Comparison of ENCODE assay signal across 26 cellular contexts in the genomic region with DNA sequence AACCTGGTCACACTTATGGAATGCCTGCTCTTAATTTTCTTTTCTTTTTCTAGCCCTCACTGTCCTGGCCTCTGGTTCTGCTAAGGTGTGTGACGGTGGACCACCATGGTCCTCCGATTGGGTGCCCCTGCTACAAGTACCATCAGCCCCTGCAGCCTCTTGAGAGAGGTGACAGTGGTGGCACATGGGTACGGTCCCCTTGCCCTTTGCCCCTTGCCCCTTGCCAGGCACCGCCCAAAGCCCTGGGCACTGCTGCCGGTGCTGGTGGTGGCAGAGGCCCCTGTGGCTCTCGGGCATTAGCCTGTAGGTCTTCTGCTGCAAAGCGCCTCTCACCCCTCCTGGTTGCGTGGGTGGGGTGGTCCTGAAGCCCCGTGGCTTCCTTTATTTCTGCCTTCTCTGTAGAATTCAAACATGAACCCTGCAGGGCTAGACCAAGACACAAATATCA. TPM values are rescaled to one million over a fixed set of nuclear protein-coding genes. Genes with fewer than 3 reads are reported as not detected.
DNase-seq lines count a peak whose midpoint lies in the region; ATAC-seq and TF ChIP-seq lines count a peak whose summit lies in the region.
"Had no signal": no experiment of that assay in that cellular context is flagged by ENCODE, and none has a peak within 500 bp of the region (broad histone marks: within the 10 kb centered on the region; RNA-seq: fewer than 3 reads in every experiment).

No MANE protein-coding gene starts in this region.

- no peak overlapping the region for H3K27ac ChIP-seq in CD4-positive, CD25-positive, alpha-beta regulatory T cell (ENCODE audit: insufficient read depth, low read length, poor library complexity, severe bottlenecking)
- peak overlapping the region; percentile 25 for H3K27ac ChIP-seq in naive thymus-derived CD4-positive, alpha-beta T cell (ENCODE audit: low read depth, low read length)
- no peak overlapping the region for H3K27ac ChIP-seq in sigmoid colon
- H3K27ac ChIP-seq: 22Rv1, brain microvascular endothelial cell, hepatocyte, prostate gland, skin epidermis, thyroid gland had no signal

- intact Hi-C loops in naive thymus-derived CD4-positive, alpha-beta T cell (cut with micrococcal nuclease), result no loop called here
- intact Hi-C loops in sigmoid colon (cut with DNase I), result no loop called here

- TF ChIP-seq POLR2A in sigmoid colon (IDR thresholded peaks at IDR 0.05), result no peak

- WGBS in sigmoid colon, 2 donors, result 52 to 78% methylated on average over 9 of the region's 9 CpGs

- H3K27me3 Mint-ChIP-seq in T-helper 1 cell treated with Interleukin-12 subunit alpha and Interleukin-12 subunit beta and Interleukin-4 antibody, amounts not matched to agents 30 μg/mL and 1 μg/mL, for 36 hours (ENCODE audit: low read depth), result peaks cover 2% of the 10 kb centered on the region
- H3K27me3 Mint-ChIP-seq in CD4-positive, CD25-positive, alpha-beta regulatory T cell, result peaks cover 30% of the 10 kb centered on the region
- H3K27me3 Mint-ChIP-seq in T-cell, result peaks cover 0 to 4% of the 10 kb centered on the region in 2 donors
- H3K27me3 Mint-ChIP-seq in naive thymus-derived CD4-positive, alpha-beta T cell, result peaks cover 0 to 3% (median 0%) of the 10 kb centered on the region in 5 donors

- peaks cover 46% of the 10 kb centered on the region for H3K4me1 Mint-ChIP-seq in T-helper 1 cell treated with Interleukin-12 subunit alpha and Interleukin-12 subunit beta and Interleukin-4 antibody, amounts not matched to agents 30 μg/mL and 1 μg/mL, for 36 hours (ENCODE audit: low read depth)
- H3K4me1 Mint-ChIP-seq in CD4-positive, CD25-positive, alpha-beta regulatory T cell, result peaks cover 7 to 47% (median 19%) of the 10 kb centered on the region in 4 donors
- peaks cover 38 to 53% (median 42%) of the 10 kb centered on the region in 3 donors for H3K4me1 Mint-ChIP-seq in T-cell
- H3K4me1 Mint-ChIP-seq in naive thymus-derived CD4-positive, alpha-beta T cell, result peaks cover 23 to 63% (median 44%) of the 10 kb centered on the region in 7 donors

- no peaks in the 10 kb centered on the region for H3K36me3 Mint-ChIP-seq in T-helper 1 cell treated with Interleukin-12 subunit alpha and Interleukin-12 subunit beta and Interleukin-4 antibody, amounts not matched to agents 30 μg/mL and 1 μg/mL, for 36 hours (ENCODE audit: low read depth)
- H3K36me3 Mint-ChIP-seq in CD4-positive, CD25-positive, alpha-beta regulatory T cell, result no peaks in the 10 kb centered on the region
- H3K36me3 Mint-ChIP-seq in T-cell, result no peaks in the 10 kb centered on the region
- peaks cover 0 to 5% (median 0%) of the 10 kb centered on the region in 5 donors for H3K36me3 Mint-ChIP-seq in naive thymus-derived CD4-positive, alpha-beta T cell

- peaks cover 10% of the 10 kb centered on the region for H3K4me1 ChIP-seq in CD4-positive, CD25-positive, alpha-beta regulatory T cell (ENCODE audit: control insufficient read depth, insufficient read depth, low read length, poor library complexity, severe bottlenecking)
- peaks cover 0 to 40% of the 10 kb centered on the region in 2 donors for H3K4me1 ChIP-seq in naive thymus-derived CD4-positive, alpha-beta T cell (ENCODE audit: control insufficient read depth in 2 of 2, insufficient read depth in 2 of 2, low read length in 2 of 2)
- peaks cover 0 to 8% (median 0%) of the 10 kb centered on the region in 4 donors for H3K4me1 ChIP-seq in sigmoid colon
- H3K4me1 ChIP-seq: prostate gland, thyroid gland had no signal

- peak overlapping the region; percentile 86 for H3K27ac Mint-ChIP-seq in T-helper 1 cell treated with Interleukin-12 subunit alpha and Interleukin-12 subunit beta and Interleukin-4 antibody, amounts not matched to agents 30 μg/mL and 1 μg/mL, for 36 hours
- H3K27ac Mint-ChIP-seq in CD4-positive, CD25-positive, alpha-beta regulatory T cell, result peak overlapping the region in 2 of 3 donors; percentile 52 to 72
- H3K27ac Mint-ChIP-seq in T-cell, result peak overlapping the region; percentile 3 to 83
- peak overlapping the region; percentile 67 to 94 (median 82) for H3K27ac Mint-ChIP-seq in naive thymus-derived CD4-positive, alpha-beta T cell
- H3K27ac Mint-ChIP-seq: GM23338 had no signal

- H3K27me3 ChIP-seq in CD4-positive, CD25-positive, alpha-beta regulatory T cell (ENCODE audit: control insufficient read depth, insufficient read depth, low read length), result no peaks in the 10 kb centered on the region
- H3K27me3 ChIP-seq in naive thymus-derived CD4-positive, alpha-beta T cell (ENCODE audit: control insufficient read depth in 2 of 2, insufficient read depth in 2 of 2, low read length in 2 of 2), result no peaks in the 10 kb centered on the region
- H3K27me3 ChIP-seq in sigmoid colon, result no peaks in the 10 kb centered on the region
- H3K27me3 ChIP-seq: brain microvascular endothelial cell, hepatocyte, thyroid gland had no signal

- H3K36me3 ChIP-seq in CD4-positive, CD25-positive, alpha-beta regulatory T cell (ENCODE audit: control insufficient read depth, insufficient read depth, low read length), result no peaks in the 10 kb centered on the region
- H3K36me3 ChIP-seq in naive thymus-derived CD4-positive, alpha-beta T cell (ENCODE audit: control insufficient read depth in 2 of 3, insufficient read depth in 3 of 3, low read length in 3 of 3), result no peaks in the 10 kb centered on the region
- no peaks in the 10 kb centered on the region for H3K36me3 ChIP-seq in sigmoid colon
- H3K36me3 ChIP-seq: brain microvascular endothelial cell, prostate gland, thyroid gland had no signal

- POLR2A ChIA-PET in T-cell (lab: Charles Lee), result interaction anchor here in 1 of 2 donors (0.5 kb wide), 1 partner anchor 79 kb away, joined by 4 read pairs; no protein-coding TSS in a partner anchor
- POLR2A ChIA-PET in naive thymus-derived CD4-positive, alpha-beta T cell (lab: Charles Lee), result interaction anchor here (1.1 to 3.3 kb wide), 3 partner anchors 42 to 86 kb away, joined by 3 to 14 read pairs (median 4); no protein-coding TSS in a partner anchor

- H3K9me3 Mint-ChIP-seq in T-helper 1 cell treated with Interleukin-12 subunit alpha and Interleukin-12 subunit beta and Interleukin-4 antibody, amounts not matched to agents 30 μg/mL and 1 μg/mL, for 36 hours, result no peaks in the 10 kb centered on the region
- H3K9me3 Mint-ChIP-seq in CD4-positive, CD25-positive, alpha-beta regulatory T cell, result peaks cover 0 to 2% (median 0%) of the 10 kb centered on the region in 7 donors
- H3K9me3 Mint-ChIP-seq in T-cell, result no peaks in the 10 kb centered on the region
- peaks cover 0 to 2% (median 0%) of the 10 kb centered on the region in 11 donors for H3K9me3 Mint-ChIP-seq in naive thymus-derived CD4-positive, alpha-beta T cell
- H3K9me3 Mint-ChIP-seq: GM23338 had no signal

- CTCF ChIA-PET in T-cell (lab: Charles Lee), result interaction anchor here in 1 of 2 donors (0.7 kb wide), 1 partner anchor 81 kb away, joined by 3 read pairs; no protein-coding TSS in a partner anchor
- CTCF ChIA-PET in naive thymus-derived CD4-positive, alpha-beta T cell (lab: Charles Lee), result interaction anchor here (0.6 to 3.9 kb wide), 2 partner anchors 75 to 85 kb away, joined by 3 to 14 read pairs; no protein-coding TSS in a partner anchor

- no peak for ATAC-seq in CD4-positive, CD25-positive, alpha-beta regulatory T cell (ENCODE audit: low read depth in 2 of 2)
- ATAC-seq in T-cell (replicated peaks in 1 of 4) (no peak), GM19452 (IDR thresholded peaks at IDR 0.05; ENCODE audit: unreplicated experiment) (no peak)
- ATAC-seq in naive thymus-derived CD4-positive, alpha-beta T cell, result no peak
- ATAC-seq: GM23338, Panc1 had no signal

- TF ChIP-seq CTCF in sigmoid colon (IDR thresholded peaks at IDR 0.05), result no peak

- TF ChIP-seq EP300 in sigmoid colon (IDR thresholded peaks at IDR 0.05), result no peak

- no peak overlapping the region for H3K4me3 ChIP-seq in CD4-positive, CD25-positive, alpha-beta regulatory T cell (ENCODE audit: low read depth, low read length)
- no peak overlapping the region for H3K4me3 ChIP-seq in naive thymus-derived CD4-positive, alpha-beta T cell (ENCODE audit: low read length)
- H3K4me3 ChIP-seq in sigmoid colon, result no peak overlapping the region
- H3K4me3 ChIP-seq: GM23338, hepatocyte, prostate gland, skin epidermis, thyroid gland had no signal

- peak overlapping the region; percentile 66 for H3K4me3 Mint-ChIP-seq in T-helper 1 cell treated with Interleukin-12 subunit alpha and Interleukin-12 subunit beta and Interleukin-4 antibody, amounts not matched to agents 30 μg/mL and 1 μg/mL, for 36 hours
- peak overlapping the region in 2 of 4 donors; percentile 50 to 75 for H3K4me3 Mint-ChIP-seq in CD4-positive, CD25-positive, alpha-beta regulatory T cell
- peak overlapping the region in 1 of 3 donors; percentile 12 for H3K4me3 Mint-ChIP-seq in T-cell
- H3K4me3 Mint-ChIP-seq in naive thymus-derived CD4-positive, alpha-beta T cell, result peak overlapping the region; percentile 13 to 85 (median 72)
- H3K4me3 Mint-ChIP-seq: GM23338 had no signal

- no peak for DNase-seq in T-helper 1 cell
- no peak for DNase-seq in CD4-positive, CD25-positive, alpha-beta regulatory T cell
- no peak for DNase-seq in T-cell
- DNase-seq in naive thymus-derived CD4-positive, alpha-beta T cell, result no peak
- DNase-seq in sigmoid colon, result no peak
- DNase-seq in MV-4-11 (lab: John Stamatoyannopoulos, UW), result no peak
- DNase-seq: activated CD4-positive, alpha-beta T cell treated with anti-CD3 and anti-CD28 coated beads, Interleukin-2, amount 50 U/mL, for 4 hours; AML-193; brain microvascular endothelial cell; COR-L47; effector CD8-positive, alpha-beta T cell; NCI-H1105 treated with DMSO at 0.1 percent for 48 hours; NCI-H2081; NCI-H345; SIG-M5; stimulated activated CD4-positive, alpha-beta T cell treated with anti-CD3 and anti-CD28 coated beads, Interleukin-4, amount 100 ng/mL, for 1 hour; stimulated activated naive CD4-positive, alpha-beta T cell treated with Interleukin-2 at 50 U/mL for 16 hours; thyroid gland had no signal

- no peaks in the 10 kb centered on the region for H3K9me3 ChIP-seq in CD4-positive, CD25-positive, alpha-beta regulatory T cell (ENCODE audit: control insufficient read depth in 2 of 2, low read length in 2 of 2)
- H3K9me3 ChIP-seq in naive thymus-derived CD4-positive, alpha-beta T cell (ENCODE audit: control insufficient read depth in 2 of 3, low read length in 3 of 3), result no peaks in the 10 kb centered on the region
- no peaks in the 10 kb centered on the region for H3K9me3 ChIP-seq in sigmoid colon
- H3K9me3 ChIP-seq: prostate gland, thyroid gland had no signal

RNA-seq across cellular contexts. Expression of gene RFLNB, which starts 51.9 kb away (rescaled TPM):
- total RNA-seq in CD4-positive, CD25-positive, alpha-beta regulatory T cell, result 33.9 TPM
- polyA plus RNA-seq in CD4-positive, CD25-positive, alpha-beta regulatory T cell, result 10 to 100 TPM; 11.9 to 21.6 (median 15.0) TPM
- total RNA-seq in T-cell, result 10 to 100 TPM; 38.3 to 70.3 (median 55.2) TPM
- 100 to 1,000 TPM in 1 of 5 experiments, 10 to 100 TPM in 4; 53.9 to 180 (median 59.2) TPM for total RNA-seq in naive thymus-derived CD4-positive, alpha-beta T cell
- polyA plus RNA-seq in naive thymus-derived CD4-positive, alpha-beta T cell, result 10 to 100 TPM; 38.8 to 43.9 TPM
- total RNA-seq in sigmoid colon, result 10 to 100 TPM; 17.1 to 32.7 (median 26.7) TPM
- 10 to 100 TPM in 2 of 3 donors, 1 to 10 TPM in 1; 6.4 to 28.2 (median 12.5) TPM for polyA plus RNA-seq in sigmoid colon
